13 cellular contexts compared by ENCODE assay signal in genomic region chr10:29522038-29522855, GRCh38.
DNase-seq lines count a peak whose midpoint lies in the region; ATAC-seq and TF ChIP-seq lines count a peak whose summit lies in the region.
"Had no signal": no experiment of that assay in that cellular context is flagged by ENCODE, and none has a peak within 500 bp of the region (broad histone marks: within the 10 kb centered on the region; RNA-seq: fewer than 3 reads in every experiment).

No MANE protein-coding gene starts in this region.

- ATAC-seq in Right ventricle myocardium superior (ENCODE audit: poor library complexity), result no peak
- ATAC-seq: activated CD4-positive, CD25-positive, alpha-beta regulatory T cell treated with anti-CD3 and anti-CD28 coated beads, Interleukin-2, amount 50 U/mL, for 24 hours had no signal

- no peaks in the 10 kb centered on the region for H3K27me3 ChIP-seq in left ventricle myocardium inferior (ENCODE audit: low read depth)
- H3K27me3 ChIP-seq in neuronal stem cell (ENCODE audit: control insufficient read depth in 3 of 3, insufficient read depth in 3 of 3, low read depth in 1 of 3, low read length in 3 of 3), result no peaks in the 10 kb centered on the region
- H3K27me3 ChIP-seq in vagina, result no peaks in the 10 kb centered on the region

- H3K4me3 ChIP-seq in left ventricle myocardium inferior (peak overlapping the region; percentile 28), neuronal stem cell (ENCODE audit: low read length in 2 of 2) (no peak overlapping the region), vagina (peak overlapping the region in 1 of 2 donors; percentile 4)

- no peak overlapping the region for H4K8ac ChIP-seq in neuronal stem cell (ENCODE audit: low read depth, low read length)

- no peaks in the 10 kb centered on the region for H3K79me1 ChIP-seq in neuronal stem cell (ENCODE audit: low read depth, low read length)

- no peak overlapping the region for H3K4me2 ChIP-seq in neuronal stem cell (ENCODE audit: insufficient read depth, low read length, poor library complexity, severe bottlenecking)
- H3K4me2 ChIP-seq: KMS-11 had no signal

- peak overlapping the region; percentile 47 for H2AFZ ChIP-seq in neuronal stem cell (ENCODE audit: low read length)

- H4K91ac ChIP-seq in neuronal stem cell (ENCODE audit: low read depth, low read length, poor library complexity), result no peak overlapping the region

- peak overlapping the region; percentile 34 for H3K27ac ChIP-seq in left ventricle myocardium inferior (replicated peaks)
- H3K27ac ChIP-seq in neuronal stem cell (replicated peaks; ENCODE audit: low read length), result no peak overlapping the region
- peak overlapping the region; percentile 48 for H3K27ac ChIP-seq in vagina
- H3K27ac ChIP-seq: KMS-11 had no signal

- H3K36me3 ChIP-seq in left ventricle myocardium inferior, result peaks cover 75% of the 10 kb centered on the region
- H3K36me3 ChIP-seq in neuronal stem cell (replicated peaks in 1 of 2; ENCODE audit: control insufficient read depth in 2 of 2, insufficient read depth in 2 of 2, low read length in 2 of 2), result peaks cover 24 to 41% of the 10 kb centered on the region in 2 donors
- H3K36me3 ChIP-seq in vagina, result peaks cover 0 to 69% of the 10 kb centered on the region in 2 donors

- H2AK5ac ChIP-seq in neuronal stem cell (ENCODE audit: low read depth, low read length), result no peak overlapping the region

- no peak overlapping the region for H2BK12ac ChIP-seq in neuronal stem cell (ENCODE audit: low read length)

- H3K4me1 ChIP-seq in left ventricle myocardium inferior (peaks cover 33% of the 10 kb centered on the region), neuronal stem cell (ENCODE audit: control insufficient read depth in 2 of 2, insufficient read depth in 1 of 2, low read depth in 1 of 2, low read length in 2 of 2) (peaks cover 0 to 15% of the 10 kb centered on the region in 2 donors), vagina (peaks cover 12% of the 10 kb centered on the region)

- no peak overlapping the region for H3K14ac ChIP-seq in neuronal stem cell (ENCODE audit: low read length)

- H2BK5ac ChIP-seq in neuronal stem cell (ENCODE audit: low read length), result no peak overlapping the region

- TF ChIP-seq POLR2A in vagina (IDR thresholded peaks at IDR 0.05), result no peak

- no peak overlapping the region for H3K9ac ChIP-seq in neuronal stem cell (ENCODE audit: low read depth, low read length, poor library complexity)
- H3K9ac ChIP-seq: KMS-11 had no signal

- TF ChIP-seq CTCF in left ventricle myocardium inferior (IDR thresholded peaks at IDR 0.05; ENCODE audit: borderline replicate concordance) (no peak), vagina (IDR thresholded peaks at IDR 0.05) (no peak)

- DNase-seq in left ventricle myocardium inferior (no peak), Right ventricle myocardium superior (no peak), fibroblast of peridontal ligament (ENCODE audit: extremely low read depth) (peak; percentile 43), neuronal stem cell (ENCODE audit: low spot score) (no peak), vagina (ENCODE audit: extremely low spot score in 2 of 2) (no peak), NCI-H446 treated with DMSO at 0.1 percent for 48 hours (lab: John Stamatoyannopoulos, UW) (no peak), SIG-M5 treated with dmso at 0.1 percent for 504 hours (lab: John Stamatoyannopoulos, UW; ENCODE audit: unreplicated experiment) (no peak)
- DNase-seq in central memory CD4-positive, alpha-beta T cell, result no peak
- DNase-seq: AML-193, H7, NCI-H226 had no signal

- no peak overlapping the region for H2BK15ac ChIP-seq in neuronal stem cell (ENCODE audit: low read length)

- H2BK120ac ChIP-seq in neuronal stem cell (ENCODE audit: low read depth, low read length), result no peak overlapping the region

- no peak overlapping the region for H3K23ac ChIP-seq in neuronal stem cell (ENCODE audit: low read depth, low read length, poor library complexity)

- H3K18ac ChIP-seq in neuronal stem cell (ENCODE audit: low read length), result no peak overlapping the region

- intact Hi-C loops in left ventricle myocardium inferior (cut with micrococcal nuclease) (no loop called here), Right ventricle myocardium superior (cut with DNase I) (no loop called here), vagina (cut with DNase I) (no loop called here)

- H3K4ac ChIP-seq in neuronal stem cell (ENCODE audit: low read length), result no peak overlapping the region

- no peaks in the 10 kb centered on the region for H3K9me3 ChIP-seq in left ventricle myocardium inferior (replicated peaks)
- no peaks in the 10 kb centered on the region for H3K9me3 ChIP-seq in neuronal stem cell (replicated peaks in 1 of 2; ENCODE audit: control insufficient read depth in 2 of 2, insufficient read depth in 1 of 2, low read depth in 1 of 2, low read length in 2 of 2)
- H3K9me3 ChIP-seq in vagina, result no peaks in the 10 kb centered on the region

- WGBS in neuronal stem cell (ENCODE audit: extremely low coverage in 2 of 2, insufficient read length in 2 of 2, insufficient replicate concordance in 1 of 2), 2 donors, result no CpG with 5 or more reads among the region's 20 CpGs
